6 cellular contexts compared by ENCODE assay signal in the genomic region with DNA sequence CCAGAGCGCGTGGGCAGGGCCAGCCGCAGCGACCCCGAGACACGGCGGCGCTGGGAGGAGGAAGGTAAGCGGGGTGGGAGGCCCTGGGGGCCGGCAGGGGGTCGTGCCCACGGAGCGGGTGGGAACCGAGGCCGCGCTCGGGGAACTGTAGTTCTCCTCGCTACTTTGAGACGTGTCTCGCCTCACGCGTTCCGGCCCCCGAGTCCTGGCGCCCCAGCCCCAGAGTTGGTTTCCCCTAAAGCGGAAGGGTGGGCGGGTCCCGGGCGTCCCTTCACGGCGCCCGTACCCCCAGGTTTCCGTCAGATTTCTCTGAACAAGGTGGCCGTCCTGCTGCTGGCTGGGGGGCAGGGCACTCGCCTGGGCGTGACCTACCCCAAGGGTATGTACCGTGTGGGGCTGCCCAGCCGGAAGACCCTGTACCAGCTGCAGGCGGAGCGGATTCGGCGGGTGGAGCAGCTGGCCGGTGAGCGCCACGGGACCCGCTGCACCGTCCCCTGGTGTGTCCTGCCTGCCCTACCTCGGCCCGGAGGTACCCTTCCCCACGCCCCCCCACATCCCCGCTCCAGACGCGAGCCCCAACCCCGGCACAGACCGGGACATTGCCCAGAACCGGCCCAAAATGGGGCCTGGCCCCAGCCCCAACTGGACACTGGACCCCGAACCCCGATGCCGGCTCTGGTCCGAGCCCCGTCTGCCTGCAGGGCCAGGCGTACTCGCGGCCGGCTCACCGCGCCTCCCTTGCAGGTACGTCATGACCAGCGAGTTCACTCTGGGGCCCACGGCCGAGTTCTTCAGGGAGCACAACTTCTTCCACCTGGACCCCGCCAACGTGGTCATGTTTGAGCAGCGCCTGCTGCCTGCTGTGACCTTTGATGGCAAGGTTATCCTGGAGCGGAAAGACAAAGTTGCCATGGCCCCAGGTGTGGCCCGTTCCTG. TPM values are rescaled to one million over a fixed set of nuclear protein-coding genes. Genes with fewer than 3 reads are reported as not detected.
DNase-seq lines count a peak whose midpoint lies in the region; ATAC-seq and TF ChIP-seq lines count a peak whose summit lies in the region.

No MANE protein-coding gene starts in this region.

- ATAC-seq in HG02759 (IDR thresholded peaks at IDR 0.05; ENCODE audit: unreplicated experiment) (peak; percentile 35), HG03439 (IDR thresholded peaks at IDR 0.05; ENCODE audit: unreplicated experiment) (no peak)

- H3K27ac Mint-ChIP-seq in activated T-helper 2 cell treated with anti-CD3 and anti-CD28 coated beads, Interferon-gamma antibody, Interleukin-2, Interleukin-4, amounts not matched to agents 10 μg/mL and 5 μg/mL and 100 μg/mL, durations not matched to agents 14 hours and 24 hours and 36 hours = no peak overlapping the region

- DNase-seq in AG04449 (ENCODE audit: low read depth, low spot score) (no peak), lower leg skin (ENCODE audit: low spot score in 2 of 2) (no peak), OCI-M1 (lab: John Stamatoyannopoulos, UW) (no peak)
- DNase-seq in activated T-helper 2 cell treated with anti-CD3 and anti-CD28 coated beads, Interferon-gamma antibody, Interleukin-2, Interleukin-4, amounts not matched to agents 10 μg/mL and 5 μg/mL and 100 μg/mL, durations not matched to agents 14 hours and 24 hours and 36 hours (ENCODE audit: low spot score) = peak; percentile 29

- intact Hi-C loops in activated T-helper 2 cell treated with anti-CD3 and anti-CD28 coated beads, Interferon-gamma antibody, Interleukin-2, Interleukin-4, amounts not matched to agents 10 μg/mL and 5 μg/mL and 100 μg/mL, durations not matched to agents 14 hours and 24 hours and 36 hours (cut with micrococcal nuclease) = no loop called here
- intact Hi-C loops in lower leg skin (cut with DNase I; ENCODE audit: low total_unique reads) = no loop called here

- H3K4me3 Mint-ChIP-seq in activated T-helper 2 cell treated with anti-CD3 and anti-CD28 coated beads, Interferon-gamma antibody, Interleukin-2, Interleukin-4, amounts not matched to agents 10 μg/mL and 5 μg/mL and 100 μg/mL, durations not matched to agents 14 hours and 24 hours and 36 hours (ENCODE audit: low read depth) = peak overlapping the region; percentile 74

- no peaks in the 10 kb centered on the region for H3K4me1 Mint-ChIP-seq in activated T-helper 2 cell treated with anti-CD3 and anti-CD28 coated beads, Interferon-gamma antibody, Interleukin-2, Interleukin-4, amounts not matched to agents 10 μg/mL and 5 μg/mL and 100 μg/mL, durations not matched to agents 14 hours and 24 hours and 36 hours (ENCODE audit: low read depth)

- WGBS in lower leg skin, 2 donors = 19 to 23% methylated on average over 29 to 42 of the region's 76 CpGs

- peaks cover 15% of the 10 kb centered on the region for H3K36me3 Mint-ChIP-seq in activated T-helper 2 cell treated with anti-CD3 and anti-CD28 coated beads, Interferon-gamma antibody, Interleukin-2, Interleukin-4, amounts not matched to agents 10 μg/mL and 5 μg/mL and 100 μg/mL, durations not matched to agents 14 hours and 24 hours and 36 hours (ENCODE audit: low read depth)

- CTCF ChIA-PET in AG04449 (lab: Yijun Ruan, JAX) = interaction anchor here (0.7 to 17.0 kb wide), 4 partner anchors 9 to 31 kb away, joined by 3 to 208 read pairs (median 6); partner anchors contain the start of genes MAN1B1, NPDC1 and SAPCD2

- peak overlapping the region; percentile 68 for H3K4me3 ChIP-seq in AG04449 (ENCODE audit: low read depth, low read length)
- H3K4me3 ChIP-seq in lower leg skin (ENCODE audit: low read depth, poor library complexity, severe bottlenecking) = peak overlapping the region; percentile 66

- H3K27me3 Mint-ChIP-seq in activated T-helper 2 cell treated with anti-CD3 and anti-CD28 coated beads, Interferon-gamma antibody, Interleukin-2, Interleukin-4, amounts not matched to agents 10 μg/mL and 5 μg/mL and 100 μg/mL, durations not matched to agents 14 hours and 24 hours and 36 hours (ENCODE audit: low read depth) = no peaks in the 10 kb centered on the region

- POLR2A ChIA-PET in AG04449 (lab: Yijun Ruan, JAX) = interaction anchor here (2.7 kb wide), 1 partner anchor 8 kb away, joined by 16 read pairs; the partner anchor contains the start of gene MAN1B1

- H3K9me3 Mint-ChIP-seq in activated T-helper 2 cell treated with anti-CD3 and anti-CD28 coated beads, Interferon-gamma antibody, Interleukin-2, Interleukin-4, amounts not matched to agents 10 μg/mL and 5 μg/mL and 100 μg/mL, durations not matched to agents 14 hours and 24 hours and 36 hours = no peaks in the 10 kb centered on the region

- no peak for TF ChIP-seq CTCF in AG04449 (IDR thresholded peaks at IDR 0.05; ENCODE audit: insufficient read depth, low read length, missing control alignments)
- no peak for TF ChIP-seq CTCF in lower leg skin (IDR thresholded peaks at IDR 0.05)

- no peak for TF ChIP-seq POLR2A in lower leg skin (IDR thresholded peaks at IDR 0.05)

RNA-seq across cellular contexts. Expression of gene UAP1L1, which starts 0.7 kb away (rescaled TPM):
- total RNA-seq in activated T-helper 2 cell treated with anti-CD3 and anti-CD28 coated beads, Interferon-gamma antibody, Interleukin-2, Interleukin-4, amounts not matched to agents 10 μg/mL and 5 μg/mL and 100 μg/mL, durations not matched to agents 14 hours and 24 hours and 36 hours = 20.0 and 22.3 TPM in 2 replicates
- total RNA-seq in lower leg skin = 10 to 100 TPM in 1 of 4 donors, 1 to 10 TPM in 3; 6.6 to 13.7 (median 7.9) TPM

RNA-seq across cellular contexts. Expression of gene SAPCD2, which starts 7.7 kb away (rescaled TPM):
- 26.5 and 27.1 TPM in 2 replicates for total RNA-seq in activated T-helper 2 cell treated with anti-CD3 and anti-CD28 coated beads, Interferon-gamma antibody, Interleukin-2, Interleukin-4, amounts not matched to agents 10 μg/mL and 5 μg/mL and 100 μg/mL, durations not matched to agents 14 hours and 24 hours and 36 hours
- 10 to 100 TPM in 2 of 4 donors, 1 to 10 TPM in 2; 5.7 to 25.6 (median 13.7) TPM for total RNA-seq in lower leg skin

RNA-seq across cellular contexts. Expression of gene MAN1B1, which starts 8.8 kb away (rescaled TPM):
- total RNA-seq in activated T-helper 2 cell treated with anti-CD3 and anti-CD28 coated beads, Interferon-gamma antibody, Interleukin-2, Interleukin-4, amounts not matched to agents 10 μg/mL and 5 μg/mL and 100 μg/mL, durations not matched to agents 14 hours and 24 hours and 36 hours = 47.5 and 52.2 TPM in 2 replicates
- 10 to 100 TPM; 57.7 to 81.0 (median 61.8) TPM for total RNA-seq in lower leg skin

RNA-seq across cellular contexts. Expression of gene ENTPD2, which starts 24.2 kb away (rescaled TPM):
- total RNA-seq in activated T-helper 2 cell treated with anti-CD3 and anti-CD28 coated beads, Interferon-gamma antibody, Interleukin-2, Interleukin-4, amounts not matched to agents 10 μg/mL and 5 μg/mL and 100 μg/mL, durations not matched to agents 14 hours and 24 hours and 36 hours = not detected in 2 replicates
- 10 to 100 TPM; 10.1 to 14.7 (median 12.1) TPM for total RNA-seq in lower leg skin

RNA-seq across cellular contexts. Expression of gene NPDC1, which starts 32.0 kb away (rescaled TPM):
- total RNA-seq in activated T-helper 2 cell treated with anti-CD3 and anti-CD28 coated beads, Interferon-gamma antibody, Interleukin-2, Interleukin-4, amounts not matched to agents 10 μg/mL and 5 μg/mL and 100 μg/mL, durations not matched to agents 14 hours and 24 hours and 36 hours = 32.7 and 36.0 TPM in 2 replicates
- 10 to 100 TPM; 29.1 to 63.9 (median 56.1) TPM for total RNA-seq in lower leg skin
